ENCODE assay signal across 10 cellular contexts in the genomic region with DNA sequence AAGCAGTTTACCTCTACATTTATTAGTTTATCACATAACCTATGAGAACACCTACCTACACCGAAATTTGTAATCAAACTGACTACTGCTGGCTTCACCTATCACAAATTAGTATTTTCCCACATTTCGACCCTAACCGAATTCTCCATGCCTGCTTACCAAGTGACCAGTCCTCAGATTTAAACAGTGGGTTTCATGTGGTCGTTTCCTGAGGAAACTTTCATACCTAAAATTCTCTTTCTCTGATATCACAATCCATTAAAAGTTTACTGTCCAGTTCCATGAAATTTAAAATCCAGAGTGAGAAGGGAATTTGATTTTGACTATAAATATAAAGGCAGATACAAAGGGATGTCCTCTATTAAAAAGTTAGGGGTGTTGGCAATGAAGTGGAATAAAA. TPM values are rescaled to one million over a fixed set of nuclear protein-coding genes. Genes with fewer than 3 reads are reported as not detected.
DNase-seq lines count a peak whose midpoint lies in the region; ATAC-seq and TF ChIP-seq lines count a peak whose summit lies in the region.
"Had no signal": no experiment of that assay in that cellular context is flagged by ENCODE, and none has a peak within 500 bp of the region (broad histone marks: within the 10 kb centered on the region; RNA-seq: fewer than 3 reads in every experiment).

No MANE protein-coding gene starts in this region.

- TF ChIP-seq CTCF in heart right ventricle (IDR thresholded peaks at IDR 0.05) (no peak), endodermal cell (conservative IDR thresholded peaks at IDR 0.05) (no peak), nephron (IDR thresholded peaks at IDR 0.05; ENCODE audit: unreplicated experiment in 3 of 3) (no peak), vagina (IDR thresholded peaks at IDR 0.05) (no peak)

- H3K9me3 ChIP-seq in heart right ventricle, result no peaks in the 10 kb centered on the region
- no peaks in the 10 kb centered on the region for H3K9me3 ChIP-seq in endodermal cell (ENCODE audit: control insufficient read depth, low read length)
- no peaks in the 10 kb centered on the region for H3K9me3 ChIP-seq in vagina

- H3K27ac ChIP-seq in heart right ventricle (peak overlapping the region; percentile 89 to 98 (median 94)), endodermal cell (ENCODE audit: low read depth, low read length) (no peak overlapping the region), vagina (peak overlapping the region; percentile 95)
- H3K27ac ChIP-seq: foreskin keratinocyte had no signal

- no peak for ATAC-seq in heart right ventricle
- ATAC-seq in left ventricle myocardium superior, result no peak
- ATAC-seq in stimulated activated naive CD8-positive, alpha-beta T cell treated with anti-CD3 and anti-CD28 coated beads, Interleukin-15, Interleukin-2, amounts not matched to agents 100 U/mL and 50 U/mL, for 24 hours, result no peak
- no peak for ATAC-seq in HG03571 (IDR thresholded peaks at IDR 0.05; ENCODE audit: unreplicated experiment)
- ATAC-seq: foreskin keratinocyte; natural killer cell treated with Interleukin-12 subunit alpha and Interleukin-12 subunit beta and Interleukin-15 and Interleukin-18, amount 100 ng/mL, for 72 hours had no signal

- no peak overlapping the region for H3K27ac Mint-ChIP-seq in endodermal cell
- peak overlapping the region; percentile 91 to 98 (median 96) for H3K27ac Mint-ChIP-seq in nephron
- H3K27ac Mint-ChIP-seq: natural killer cell treated with Interleukin-12 subunit alpha and Interleukin-12 subunit beta and Interleukin-15 and Interleukin-18, amount 100 ng/mL, for 72 hours had no signal

- H3K4me3 Mint-ChIP-seq in endodermal cell (peak overlapping the region; percentile 73), nephron (peak overlapping the region; percentile 93 to 97 (median 97))

- H3K4me3 ChIP-seq in heart right ventricle (peak overlapping the region in 8 of 10 donors; percentile 61 to 88 (median 76)), endodermal cell (ENCODE audit: low read length) (peak overlapping the region; percentile 85), vagina (peak overlapping the region; percentile 73 to 80)

- H3K36me3 Mint-ChIP-seq in endodermal cell (ENCODE audit: low read depth), result peaks cover 1% of the 10 kb centered on the region
- no peaks in the 10 kb centered on the region for H3K36me3 Mint-ChIP-seq in nephron (ENCODE audit: low read depth)

- intact Hi-C loops in heart right ventricle (cut with DNase I) (loop anchor here in 1 of 10 donors (5.0 kb wide), 1 partner anchor 67 kb away; no protein-coding TSS in a partner anchor), left ventricle myocardium superior (cut with micrococcal nuclease) (no loop called here), vagina (cut with DNase I) (no loop called here)

- peaks cover 0 to 73% (median 60%) of the 10 kb centered on the region in 9 donors for H3K4me1 ChIP-seq in heart right ventricle
- no peaks in the 10 kb centered on the region for H3K4me1 ChIP-seq in endodermal cell (ENCODE audit: control insufficient read depth, insufficient read depth, low read length)
- H3K4me1 ChIP-seq in vagina, result peaks cover 23% of the 10 kb centered on the region

- H3K27me3 Mint-ChIP-seq in endodermal cell (ENCODE audit: insufficient read depth), result peaks cover 19% of the 10 kb centered on the region
- no peaks in the 10 kb centered on the region for H3K27me3 Mint-ChIP-seq in nephron (ENCODE audit: low read depth)

- H3K27me3 ChIP-seq in heart right ventricle (peaks cover 0 to 32% (median 0%) of the 10 kb centered on the region in 7 donors), endodermal cell (ENCODE audit: control insufficient read depth, insufficient read depth, low read length, poor library complexity, severe bottlenecking) (no peaks in the 10 kb centered on the region), vagina (no peaks in the 10 kb centered on the region)
- H3K27me3 ChIP-seq: foreskin keratinocyte had no signal

- H3K9me3 Mint-ChIP-seq in endodermal cell (no peaks in the 10 kb centered on the region), nephron (no peaks in the 10 kb centered on the region)

- H3K9ac ChIP-seq in endodermal cell (ENCODE audit: extremely low read depth, low read length, poor library complexity, severe bottlenecking), result peak overlapping the region; percentile 68

- WGBS in heart right ventricle, 2 donors, result 29 to 47% methylated on average over 4 of the region's 4 CpGs
- 87 to 94% methylated on average over 3 to 4 of the region's 4 CpGs for WGBS in endodermal cell (ENCODE audit: insufficient coverage in 1 of 2, insufficient read length in 1 of 2), 2 experiments

- H3K36me3 ChIP-seq in heart right ventricle, result no peaks in the 10 kb centered on the region
- peaks cover 3% of the 10 kb centered on the region for H3K36me3 ChIP-seq in endodermal cell (ENCODE audit: control insufficient read depth, insufficient read depth, low read length)
- H3K36me3 ChIP-seq in vagina, result no peaks in the 10 kb centered on the region

- no peak for TF ChIP-seq POLR2A in vagina (IDR thresholded peaks at IDR 0.05)

- H3K4me1 Mint-ChIP-seq in endodermal cell, result peaks cover 22% of the 10 kb centered on the region
- peaks cover 61% of the 10 kb centered on the region for H3K4me1 Mint-ChIP-seq in nephron

- DNase-seq in heart right ventricle, result no peak
- no peak for DNase-seq in left ventricle myocardium superior
- no peak for DNase-seq in endodermal cell
- no peak for DNase-seq in vagina (ENCODE audit: extremely low spot score in 2 of 2)
- no peak for DNase-seq in stimulated activated naive CD8-positive, alpha-beta T cell treated with anti-CD3 and anti-CD28 coated beads, Interleukin-15, Interleukin-2, amounts not matched to agents 100 U/mL and 50 U/mL, for 24 hours
- no peak for DNase-seq in stimulated activated CD4-positive, alpha-beta T cell treated with anti-CD3 and anti-CD28 coated beads, Interleukin-12 subunit alpha, Interleukin-12 subunit beta, amount 100 ng/mL, for 4 hours
- DNase-seq: foreskin keratinocyte had no signal

RNA-seq across cellular contexts. Expression of a gene that starts 1.9 kb away (rescaled TPM):
- total RNA-seq in heart right ventricle (10 to 100 TPM; 12.5 to 44.6 (median 16.8) TPM), left ventricle myocardium superior (19.2 TPM), endodermal cell (10 to 100 TPM; 37.9 to 65.5 TPM), vagina (27.0 TPM)
- polyA plus RNA-seq in heart right ventricle, result 10 to 100 TPM; 13.7 to 32.7 TPM
- 35.4 TPM for polyA plus RNA-seq in endodermal cell (2013, experiment 1 of 2)
- 40.9 TPM for polyA plus RNA-seq in endodermal cell (2013, experiment 2 of 2)
